8 cellular contexts compared by ENCODE assay signal in genomic region chr6:13404115-13404891, GRCh38.
DNase-seq lines count a peak whose midpoint lies in the region; ATAC-seq and TF ChIP-seq lines count a peak whose summit lies in the region.
"Had no signal": no experiment of that assay in that cellular context is flagged by ENCODE, and none has a peak within 500 bp of the region (broad histone marks: within the 10 kb centered on the region; RNA-seq: fewer than 3 reads in every experiment).

No MANE protein-coding gene starts in this region.

- H3K27me3 ChIP-seq in brain microvascular endothelial cell (replicated peaks) (no peaks in the 10 kb centered on the region), thyroid gland (no peaks in the 10 kb centered on the region)

- intact Hi-C loops in thyroid gland (cut with DNase I), result no loop called here

- no peak for ATAC-seq in HG02970 (IDR thresholded peaks at IDR 0.05; ENCODE audit: low FRiP score, unreplicated experiment)
- ATAC-seq in GM18519 (IDR thresholded peaks at IDR 0.05; ENCODE audit: low FRiP score, unreplicated experiment), result no peak

- TF ChIP-seq CTCF in brain microvascular endothelial cell (IDR thresholded peaks at IDR 0.05; ENCODE audit: low read depth, low read length, missing control alignments) (no peak), thyroid gland (IDR thresholded peaks at IDR 0.05) (no peak)

- TF ChIP-seq POLR2A in thyroid gland (IDR thresholded peaks at IDR 0.05) (no peak), erythroblast (IDR thresholded peaks at IDR 0.05; ENCODE audit: low read length) (no peak)

- no peaks in the 10 kb centered on the region for H3K9me3 ChIP-seq in thyroid gland

- H3K36me3 ChIP-seq in brain microvascular endothelial cell (replicated peaks) (no peaks in the 10 kb centered on the region), thyroid gland (no peaks in the 10 kb centered on the region)

- 31 to 50% methylated on average over 5 of the region's 5 CpGs for WGBS in thyroid gland, 2 donors

- H3K4me1 ChIP-seq in thyroid gland, result peaks cover 27 to 34% of the 10 kb centered on the region in 2 donors

- in situ Hi-C loops in brain microvascular endothelial cell (cut with HindIII; ENCODE audit: low pct_ligation_motif_present, low sequenced_read_pairs), result no loop called here

- H3K4me3 ChIP-seq in brain microvascular endothelial cell (ENCODE audit: low read depth, low read length) (no peak overlapping the region), thyroid gland (replicated peaks in 1 of 3) (no peak overlapping the region)

- H3K27ac ChIP-seq in brain microvascular endothelial cell (no peak overlapping the region), thyroid gland (peak overlapping the region in 2 of 3 donors; percentile 2 to 50)

- peak; percentile 75 to 84 for DNase-seq in Kasumi-1 (lab: John Stamatoyannopoulos, UW)
- peak; percentile 25 for DNase-seq in brain microvascular endothelial cell
- DNase-seq in kidney tubule cell (ENCODE audit: low spot score), result peak; percentile 72
- DNase-seq in thyroid gland, result no peak
- no peak for DNase-seq in erythroblast (lab: John Stamatoyannopoulos, UW)
- DNase-seq: activated T-cell treated with anti-CD3 and anti-CD28 coated beads, Interleukin-2, amount 50 U/mL, for 48 hours had no signal

Comparison
In these comparisons a context has a peak if more than half of its experiments do, and no peak if none do; other contexts are left out.
1. DNase-seq: peak in Kasumi-1 (2 of 2), brain microvascular endothelial cell (single experiment) and kidney tubule cell (single experiment); none in thyroid gland (0 of 2) and erythroblast (0 of 2).